ENCODE assay signal across 13 cellular contexts in the genomic region with DNA sequence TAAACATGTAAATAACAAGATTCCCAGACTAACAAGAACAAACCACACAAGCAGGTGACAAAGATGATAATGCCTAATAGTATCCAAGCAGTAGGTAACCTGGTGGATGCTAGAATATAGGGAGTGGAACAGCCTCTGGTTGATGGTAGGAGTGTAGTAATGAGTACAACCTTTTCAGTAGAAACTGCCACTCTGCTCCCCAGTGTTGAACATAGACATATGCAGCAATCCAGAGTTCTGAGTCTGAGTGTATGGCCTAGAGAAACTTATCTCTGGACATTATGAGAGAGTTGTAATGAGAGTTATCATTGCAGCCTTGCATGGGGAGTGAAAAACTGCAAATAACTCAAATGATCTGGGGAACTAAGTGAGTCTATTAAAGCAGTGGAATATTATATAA.
A peak's percentile ranks its signal among the peaks of the same experiment; 100 is the strongest.
DNase-seq lines count a peak whose midpoint lies in the region; ATAC-seq and TF ChIP-seq lines count a peak whose summit lies in the region.
"Had no signal": no experiment of that assay in that cellular context is flagged by ENCODE, and none has a peak within 500 bp of the region (broad histone marks: within the 10 kb centered on the region; RNA-seq: fewer than 3 reads in every experiment).

No MANE protein-coding gene starts in this region.

- peaks cover 0 to 47% (median 0%) of the 10 kb centered on the region in 3 donors for H3K36me3 ChIP-seq in Peyer's patch

- peaks cover 87% of the 10 kb centered on the region for H3K4me1 Mint-ChIP-seq in activated naive CD4-positive, alpha-beta T cell treated with anti-CD3 and anti-CD28 coated beads for 36 hours (ENCODE audit: low read depth)
- peaks cover 38% of the 10 kb centered on the region in 2 donors for H3K4me1 Mint-ChIP-seq in effector memory CD8-positive, alpha-beta T cell (ENCODE audit: low read depth in 2 of 2)
- H3K4me1 Mint-ChIP-seq in stimulated activated naive B cell treated with anti-CD40 and anti-IgM and Interleukin-4, amounts not matched to agents 10 μg/mL and 1 μg/mL and 100 μg/mL, for 72 hours: peaks cover 67 to 92% of the 10 kb centered on the region in 2 donors

- no peaks in the 10 kb centered on the region for H3K9me3 ChIP-seq in Peyer's patch

- CTCF ChIA-PET in activated naive CD4-positive, alpha-beta T cell treated with anti-CD3 and anti-CD28 coated beads for 36 hours (lab: Charles Lee): interaction anchor here (1.2 to 3.1 kb wide), 5 partner anchors 9 to 123 kb away, joined by 5 to 21 read pairs (median 9); no protein-coding TSS in a partner anchor

- no peak overlapping the region for H3K4me3 ChIP-seq in Peyer's patch

- DNase-seq in activated naive CD4-positive, alpha-beta T cell treated with anti-CD3 and anti-CD28 coated beads for 36 hours: no peak
- no peak for DNase-seq in activated naive CD4-positive, alpha-beta T cell treated with anti-CD3 and anti-CD28 coated beads, Interleukin-2, amount 50 U/mL, for 16 hours
- DNase-seq in Peyer's patch (no peak), NCI-H1105 treated with DMSO at 0.1 percent for 48 hours (lab: John Stamatoyannopoulos, UW) (no peak), epidermal melanocyte (ENCODE audit: insufficient read length, low spot score) (no peak)
- DNase-seq in effector memory CD8-positive, alpha-beta T cell: no peak
- DNase-seq in stimulated activated naive B cell treated with anti-CD40 and anti-IgM and Interleukin-4, amounts not matched to agents 10 μg/mL and 1 μg/mL and 100 μg/mL, for 72 hours: no peak
- DNase-seq: activated gamma-delta T cell, DMS79 treated with DMSO at 0.1 percent for 48 hours, NCI-H1105, NCI-H524 treated with DMSO at 0.1 percent for 48 hours had no signal

- H3K9me3 Mint-ChIP-seq in activated naive CD4-positive, alpha-beta T cell treated with anti-CD3 and anti-CD28 coated beads for 36 hours: no peaks in the 10 kb centered on the region
- no peaks in the 10 kb centered on the region for H3K9me3 Mint-ChIP-seq in effector memory CD8-positive, alpha-beta T cell
- H3K9me3 Mint-ChIP-seq in stimulated activated naive B cell treated with anti-CD40 and anti-IgM and Interleukin-4, amounts not matched to agents 10 μg/mL and 1 μg/mL and 100 μg/mL, for 72 hours: peaks cover 0 to 3% of the 10 kb centered on the region in 2 donors

- H3K36me3 Mint-ChIP-seq in activated naive CD4-positive, alpha-beta T cell treated with anti-CD3 and anti-CD28 coated beads for 36 hours (ENCODE audit: low read depth): peaks cover 49% of the 10 kb centered on the region
- H3K36me3 Mint-ChIP-seq in effector memory CD8-positive, alpha-beta T cell (ENCODE audit: insufficient read depth): peaks cover 54% of the 10 kb centered on the region
- peaks cover 61 to 73% of the 10 kb centered on the region in 2 donors for H3K36me3 Mint-ChIP-seq in stimulated activated naive B cell treated with anti-CD40 and anti-IgM and Interleukin-4, amounts not matched to agents 10 μg/mL and 1 μg/mL and 100 μg/mL, for 72 hours

- no peak for TF ChIP-seq CTCF in Peyer's patch (IDR thresholded peaks at IDR 0.05)

- H3K27me3 ChIP-seq in Peyer's patch: no peaks in the 10 kb centered on the region

- ATAC-seq in effector memory CD8-positive, alpha-beta T cell (replicated peaks): no peak
- ATAC-seq in stimulated activated naive B cell treated with anti-CD40 and anti-IgM and Interleukin-4, amounts not matched to agents 10 μg/mL and 1 μg/mL and 100 μg/mL, for 72 hours (replicated peaks): peak; percentile 12 to 16
- ATAC-seq in HG03196 (IDR thresholded peaks at IDR 0.05; ENCODE audit: unreplicated experiment): no peak

- intact Hi-C loops in activated naive CD4-positive, alpha-beta T cell treated with anti-CD3 and anti-CD28 coated beads for 36 hours (cut with micrococcal nuclease): loop anchor here (5.0 to 10.0 kb wide), 4 partner anchors 379 to 749 kb away; partner anchors contain the start of genes CNBP, HMCES, IFT122 and SEC61A1

- no peak for TF ChIP-seq POLR2A in Peyer's patch (IDR thresholded peaks at IDR 0.05)

- H3K27ac ChIP-seq in Peyer's patch: peak overlapping the region in 3 of 4 donors; percentile 52 to 73 (median 58)
- H3K27ac ChIP-seq: VCaP had no signal

- H3K4me1 ChIP-seq in Peyer's patch: peaks cover 0 to 31% (median 2%) of the 10 kb centered on the region in 4 donors

- peak overlapping the region; percentile 96 for H3K27ac Mint-ChIP-seq in activated naive CD4-positive, alpha-beta T cell treated with anti-CD3 and anti-CD28 coated beads for 36 hours
- H3K27ac Mint-ChIP-seq in effector memory CD8-positive, alpha-beta T cell: peak overlapping the region; percentile 91 to 93
- peak overlapping the region; percentile 91 for H3K27ac Mint-ChIP-seq in stimulated activated naive B cell treated with anti-CD40 and anti-IgM and Interleukin-4, amounts not matched to agents 10 μg/mL and 1 μg/mL and 100 μg/mL, for 72 hours

- peak overlapping the region; percentile 45 for H3K4me3 Mint-ChIP-seq in activated naive CD4-positive, alpha-beta T cell treated with anti-CD3 and anti-CD28 coated beads for 36 hours
- H3K4me3 Mint-ChIP-seq in effector memory CD8-positive, alpha-beta T cell: peak overlapping the region; percentile 76 to 83
- peak overlapping the region; percentile 69 to 76 for H3K4me3 Mint-ChIP-seq in stimulated activated naive B cell treated with anti-CD40 and anti-IgM and Interleukin-4, amounts not matched to agents 10 μg/mL and 1 μg/mL and 100 μg/mL, for 72 hours

- no peaks in the 10 kb centered on the region for H3K27me3 Mint-ChIP-seq in activated naive CD4-positive, alpha-beta T cell treated with anti-CD3 and anti-CD28 coated beads for 36 hours (ENCODE audit: low read depth)
- H3K27me3 Mint-ChIP-seq in effector memory CD8-positive, alpha-beta T cell: no peaks in the 10 kb centered on the region
- H3K27me3 Mint-ChIP-seq in stimulated activated naive B cell treated with anti-CD40 and anti-IgM and Interleukin-4, amounts not matched to agents 10 μg/mL and 1 μg/mL and 100 μg/mL, for 72 hours: no peaks in the 10 kb centered on the region

Comparison
In these comparisons a context has a peak if more than half of its experiments do, and no peak if none do; other contexts are left out.
1. ATAC-seq: peak in stimulated activated naive B cell treated with anti-CD40 and anti-IgM and Interleukin-4, amounts not matched to agents 10 μg/mL and 1 μg/mL and 100 μg/mL, for 72 hours (2 of 2); none in effector memory CD8-positive, alpha-beta T cell (single experiment) and HG03196 (single experiment).
2. Peak in every context shown above with its lines, with median percentiles within 50 percentile points of each other: H3K27ac Mint-ChIP-seq and H3K4me3 Mint-ChIP-seq.